16 cellular contexts compared by ENCODE assay signal in the genomic region with DNA sequence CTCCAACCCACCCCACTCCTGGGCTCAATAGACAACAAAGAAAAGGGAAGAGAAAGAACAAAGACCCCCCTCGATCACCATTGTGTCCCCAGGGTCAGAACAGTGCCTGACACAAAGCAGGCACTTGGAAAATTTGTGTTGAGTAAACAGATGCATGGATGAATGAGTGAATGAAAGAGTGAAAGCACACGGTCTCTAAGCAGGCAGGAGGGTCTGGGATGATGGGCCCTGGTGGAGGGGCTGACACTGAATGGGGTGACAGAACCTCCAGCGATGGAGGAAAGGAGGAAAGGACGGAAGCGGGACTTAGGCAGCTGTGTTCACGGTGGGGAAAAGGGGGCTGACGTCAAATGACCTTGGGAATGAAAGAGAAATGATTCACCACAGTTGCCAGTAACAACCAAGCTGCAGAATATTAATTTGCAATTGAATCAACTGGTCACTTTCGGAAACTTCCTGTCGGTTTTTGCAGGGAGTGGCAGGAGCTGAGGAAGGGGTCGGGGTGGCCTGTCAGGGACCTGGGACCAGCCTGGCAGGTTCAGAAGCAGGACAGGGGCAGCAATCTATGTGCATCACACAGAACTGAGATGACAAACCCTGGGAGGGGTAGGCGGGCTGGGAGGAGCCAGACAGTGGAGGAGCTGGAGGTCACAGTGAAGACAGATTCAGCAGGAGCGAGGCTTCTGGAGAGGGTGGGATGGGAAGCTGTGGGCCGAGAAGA. TPM values are rescaled to one million over a fixed set of nuclear protein-coding genes. Genes with fewer than 3 reads are reported as not detected.
DNase-seq lines count a peak whose midpoint lies in the region; ATAC-seq and TF ChIP-seq lines count a peak whose summit lies in the region.
"Had no signal": no experiment of that assay in that cellular context is flagged by ENCODE, and none has a peak within 500 bp of the region (broad histone marks: within the 10 kb centered on the region; RNA-seq: fewer than 3 reads in every experiment).

No MANE protein-coding gene starts in this region.

- DNase-seq in Daoy (ENCODE audit: low read depth) (peak; percentile 54), Panc1 (ENCODE audit: low read depth, low spot score) (no peak), osteoblast (ENCODE audit: insufficient read length, low spot score, missing footprints) (peak; percentile 74), hippocampal formation (lab: John Stamatoyannopoulos, UW) (no peak), left ventricle myocardium inferior (no peak)
- no peak for DNase-seq in stimulated activated naive CD8-positive, alpha-beta T cell treated with anti-CD3 and anti-CD28 coated beads, Interleukin-15, Interleukin-2, amounts not matched to agents 100 U/mL and 50 U/mL, for 24 hours
- DNase-seq: activated CD4-positive, CD25-positive, alpha-beta regulatory T cell treated with anti-CD3 and anti-CD28 coated beads, Interleukin-2, amount 50 U/mL, for 72 hours; central memory CD4-positive, alpha-beta T cell; kidney; naive thymus-derived CD8-positive, alpha-beta T cell; NCI-H1092 had no signal

- H2AFZ ChIP-seq in osteoblast (ENCODE audit: low read length) = no peak overlapping the region

- H3K79me2 ChIP-seq in osteoblast (ENCODE audit: insufficient read depth, low read length) = no peaks in the 10 kb centered on the region

- H3K4me3 ChIP-seq in Panc1 (ENCODE audit: low read depth in 2 of 2, low read length in 2 of 2) (no peak overlapping the region), osteoblast (ENCODE audit: insufficient read depth, low read length) (no peak overlapping the region), left ventricle myocardium inferior (no peak overlapping the region)
- H3K4me3 ChIP-seq: SK-N-MC had no signal

- no TSS peak for BruUV-seq in Panc1 (replicated peaks; lab: Mats Ljungman, UMichigan)

- CTCF ChIA-PET in Panc1 (lab: Charles Lee) = no interaction called here

- peak overlapping the region; percentile 23 for H3K4me2 ChIP-seq in osteoblast (ENCODE audit: insufficient read depth, low read length)

- no peaks in the 10 kb centered on the region for H4K20me1 ChIP-seq in osteoblast (ENCODE audit: insufficient read depth, low read length)

- intact Hi-C loops in Panc1 (cut with micrococcal nuclease; ENCODE audit: unreplicated experiment) = no loop called here
- intact Hi-C loops in left ventricle myocardium inferior (cut with micrococcal nuclease) = no loop called here

- H3K9me3 ChIP-seq in Panc1 (ENCODE audit: control insufficient read depth, insufficient read depth, low read depth, low read length) (no peaks in the 10 kb centered on the region), osteoblast (ENCODE audit: low read depth, low read length) (no peaks in the 10 kb centered on the region), left ventricle myocardium inferior (replicated peaks) (no peaks in the 10 kb centered on the region)

- POLR2A ChIA-PET in Panc1 (lab: Charles Lee) = interaction anchor here (0.5 to 1.0 kb wide), 3 partner anchors 13 to 27 kb away, joined by 3 to 7 read pairs (median 3); no protein-coding TSS in a partner anchor

- no peaks in the 10 kb centered on the region for H3K36me3 ChIP-seq in Panc1 (ENCODE audit: control insufficient read depth, insufficient read depth, low read length)
- no peaks in the 10 kb centered on the region for H3K36me3 ChIP-seq in osteoblast (ENCODE audit: insufficient read depth, low read length)
- H3K36me3 ChIP-seq in left ventricle myocardium inferior = no peaks in the 10 kb centered on the region

- no peaks in the 10 kb centered on the region for H3K4me1 ChIP-seq in Panc1 (ENCODE audit: control insufficient read depth, insufficient read depth, low read length)
- H3K4me1 ChIP-seq in osteoblast (ENCODE audit: insufficient read depth, low read length) = peaks cover 3% of the 10 kb centered on the region
- no peaks in the 10 kb centered on the region for H3K4me1 ChIP-seq in left ventricle myocardium inferior

- H3K27ac ChIP-seq in Panc1 (ENCODE audit: low read length) (no peak overlapping the region), osteoblast (ENCODE audit: low read depth, low read length) (no peak overlapping the region), left ventricle myocardium inferior (replicated peaks) (no peak overlapping the region)
- H3K27ac ChIP-seq: C4-2B, SK-N-MC had no signal

- peak; percentile 55 for ATAC-seq in Panc1
- peak; percentile 21 for ATAC-seq in esophagus mucosa
- no peak for ATAC-seq in GM18867 (IDR thresholded peaks at IDR 0.05; ENCODE audit: unreplicated experiment)
- ATAC-seq in stimulated activated naive CD8-positive, alpha-beta T cell treated with anti-CD3 and anti-CD28 coated beads, Interleukin-15, Interleukin-2, amounts not matched to agents 100 U/mL and 50 U/mL, for 24 hours = no peak
- ATAC-seq: activated T-helper 17 cell treated with anti-CD3 and anti-CD28 coated beads, Interleukin-2, amount 50 U/mL, for 72 hours; naive thymus-derived CD8-positive, alpha-beta T cell had no signal

- no peak for TF ChIP-seq CTCF in Panc1 (IDR thresholded peaks at IDR 0.05)
- no peak for TF ChIP-seq CTCF in osteoblast (IDR thresholded peaks at IDR 0.05; ENCODE audit: extremely low read depth, low read depth, low read length)
- TF ChIP-seq CTCF in left ventricle myocardium inferior (IDR thresholded peaks at IDR 0.05; ENCODE audit: borderline replicate concordance) = no peak

- H3K27me3 ChIP-seq in Panc1 (ENCODE audit: control insufficient read depth, insufficient read depth, low read length) = no peaks in the 10 kb centered on the region
- no peaks in the 10 kb centered on the region for H3K27me3 ChIP-seq in osteoblast (ENCODE audit: insufficient read depth, low read length)
- H3K27me3 ChIP-seq in left ventricle myocardium inferior (ENCODE audit: low read depth) = peaks cover 3% of the 10 kb centered on the region

- in situ Hi-C loops in Panc1 (cut with HindIII; ENCODE audit: low pct_unique_long_range_greater_than_20kb, low sequenced_read_pairs) = no loop called here

RNA-seq across cellular contexts. Expression of gene GAST, which starts 6.7 kb away (rescaled TPM):
- not detected in 2 replicates for total RNA-seq in Daoy (2014; rRNA removed; shearing (Covaris generic))
- not detected for total RNA-seq in Panc1 (2021; ENCODE audit: unreplicated experiment)
- not detected for polyA plus RNA-seq in Panc1 (2012; ENCODE audit: insufficient read length)
- not detected for total RNA-seq in esophagus mucosa
- total RNA-seq in osteoblast = not detected in 2 replicates
- total RNA-seq in left ventricle myocardium inferior = not detected
- total RNA-seq: activated T-helper 17 cell treated with anti-CD3 and anti-CD28 coated beads, Interleukin-2, amount 50 U/mL, for 72 hours; kidney; naive thymus-derived CD8-positive, alpha-beta T cell had no signal
- polyA plus RNA-seq: naive thymus-derived CD8-positive, alpha-beta T cell had no signal

RNA-seq across cellular contexts. Expression of gene EIF1, which starts 16.7 kb away (rescaled TPM):
- 78.2 and 85.4 TPM in 2 replicates for total RNA-seq in Daoy (2014; rRNA removed; shearing (Covaris generic))
- 747 TPM for total RNA-seq in Panc1 (2021; ENCODE audit: unreplicated experiment)
- polyA plus RNA-seq in Panc1 (2012; ENCODE audit: insufficient read length) = 685 TPM
- total RNA-seq in esophagus mucosa = 725 TPM
- total RNA-seq in osteoblast = 94.5 and 101 TPM in 2 replicates
- 1,125 TPM for total RNA-seq in left ventricle myocardium inferior

RNA-seq across cellular contexts. Expression of gene HAP1, which starts 29.0 kb away (rescaled TPM):
- total RNA-seq in Daoy (2014; rRNA removed; shearing (Covaris generic)) = 0.11 TPM in 1 of 2 replicates, not detected in the other
- 11.6 TPM for total RNA-seq in Panc1 (2021; ENCODE audit: unreplicated experiment)
- 16.4 TPM for polyA plus RNA-seq in Panc1 (2012; ENCODE audit: insufficient read length)
- total RNA-seq in esophagus mucosa = 1.4 TPM
- under 0.01 TPM in 1 of 2 replicates, not detected in the other for total RNA-seq in osteoblast
- 0.14 TPM for total RNA-seq in left ventricle myocardium inferior
- polyA plus RNA-seq: naive thymus-derived CD8-positive, alpha-beta T cell had no signal

Comparison
In these comparisons a context has a peak if more than half of its experiments do, and no peak if none do; other contexts are left out.
1. DNase-seq: peak in Daoy (single experiment) and osteoblast (single experiment); none in Panc1 (single experiment), hippocampal formation (0 of 2), left ventricle myocardium inferior (single experiment) and stimulated activated naive CD8-positive, alpha-beta T cell treated with anti-CD3 and anti-CD28 coated beads, Interleukin-15, Interleukin-2, amounts not matched to agents 100 U/mL and 50 U/mL, for 24 hours (single experiment).
2. ATAC-seq: peak in Panc1 (single experiment) and esophagus mucosa (single experiment); none in GM18867 (single experiment) and stimulated activated naive CD8-positive, alpha-beta T cell treated with anti-CD3 and anti-CD28 coated beads, Interleukin-15, Interleukin-2, amounts not matched to agents 100 U/mL and 50 U/mL, for 24 hours (single experiment).